Comparison of ENCODE assay signal across 8 cellular contexts in the genomic region with DNA sequence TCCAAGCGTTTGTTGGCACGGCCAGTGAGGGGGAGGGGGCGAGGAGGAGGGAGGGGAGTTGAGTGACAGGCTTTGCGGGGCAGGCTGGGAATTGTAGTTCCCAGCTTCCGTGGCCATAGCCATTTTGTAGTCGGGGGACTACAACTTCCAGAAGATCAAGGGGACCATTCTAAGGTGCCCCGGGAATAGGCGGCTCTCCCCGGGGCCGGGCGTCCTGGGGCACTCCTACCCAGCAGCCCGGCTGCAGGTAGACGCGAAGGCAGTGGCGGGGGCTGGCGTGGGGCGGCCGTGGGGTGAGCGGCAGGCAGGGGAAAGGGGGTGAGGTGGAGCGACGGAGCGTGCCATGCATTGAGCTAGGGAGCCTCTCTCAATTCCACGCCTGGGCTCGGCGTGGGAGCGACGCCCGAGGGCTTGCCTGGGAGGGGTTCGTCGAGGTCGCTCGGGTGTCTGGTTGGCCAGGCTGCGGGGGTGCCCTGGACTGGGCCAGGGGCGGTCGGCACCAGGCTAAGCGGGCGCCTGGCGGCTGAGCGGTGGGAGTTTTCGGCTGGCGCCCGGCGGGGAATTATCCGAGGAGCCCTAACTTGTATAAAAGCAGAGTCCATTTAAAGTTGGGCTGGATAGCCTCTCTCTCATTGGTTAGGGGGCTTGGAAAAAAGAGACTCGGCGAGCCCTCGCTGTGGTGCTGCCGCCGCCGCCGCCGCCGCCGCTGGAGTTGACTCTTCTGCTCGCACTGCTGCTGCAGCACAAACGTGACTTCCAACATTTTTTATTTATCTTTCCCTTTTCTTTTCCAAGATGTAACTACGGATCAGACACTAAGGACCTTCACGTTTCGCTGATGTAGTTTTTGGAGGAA. TPM values are rescaled to one million over a fixed set of nuclear protein-coding genes. Genes with fewer than 3 reads are reported as not detected.
DNase-seq lines count a peak whose midpoint lies in the region; ATAC-seq and TF ChIP-seq lines count a peak whose summit lies in the region.

A gene (plus strand): TSS at position 709 of the 856 bp plus-strand sequence. CDS start 471 bp downstream, outside the sequence.

- H3K27me3 Mint-ChIP-seq in CD4-positive, CD25-positive, alpha-beta regulatory T cell, result peaks cover 42% of the 10 kb centered on the region

- no peak for TF ChIP-seq CTCF in liver (IDR thresholded peaks at IDR 0.05; ENCODE audit: low read depth, low read length, missing input control)

- no peaks in the 10 kb centered on the region for H3K36me3 ChIP-seq in CD4-positive, CD25-positive, alpha-beta regulatory T cell (ENCODE audit: control insufficient read depth, insufficient read depth, low read length)
- no peaks in the 10 kb centered on the region for H3K36me3 ChIP-seq in liver (ENCODE audit: control insufficient read depth in 4 of 4, insufficient read depth in 3 of 4, low read depth in 1 of 4, low read length in 3 of 4)

- peaks cover 40% of the 10 kb centered on the region for H3K4me1 ChIP-seq in CD4-positive, CD25-positive, alpha-beta regulatory T cell (ENCODE audit: control insufficient read depth, insufficient read depth, low read length, poor library complexity, severe bottlenecking)
- H3K4me1 ChIP-seq in liver (ENCODE audit: control insufficient read depth in 4 of 4, insufficient read depth in 4 of 4, low read length in 3 of 4), result peaks cover 0 to 23% (median 13%) of the 10 kb centered on the region in 4 donors

- peak; percentile 55 to 56 for ATAC-seq in CD4-positive, CD25-positive, alpha-beta regulatory T cell (ENCODE audit: low read depth in 2 of 2)
- ATAC-seq in GM19438 (IDR thresholded peaks at IDR 0.05; ENCODE audit: low read depth, unreplicated experiment), result peak; percentile 54
- peak; percentile 53 for ATAC-seq in HG03571 (IDR thresholded peaks at IDR 0.05; ENCODE audit: unreplicated experiment)

- H3K4me3 ChIP-seq in CD4-positive, CD25-positive, alpha-beta regulatory T cell (ENCODE audit: low read depth, low read length), result peak within 1 kb of the TSS; percentile 99
- H3K4me3 ChIP-seq in liver (ENCODE audit: low read depth in 1 of 3, low read length in 3 of 3), result peak within 1 kb of the TSS; percentile 71 to 92 (median 90)

- peaks cover 0 to 43% (median 33%) of the 10 kb centered on the region in 4 donors for H3K4me1 Mint-ChIP-seq in CD4-positive, CD25-positive, alpha-beta regulatory T cell

- peak within 1 kb of the TSS; percentile 82 to 93 for H3K9ac ChIP-seq in liver (ENCODE audit: low read depth in 1 of 2, low read length in 2 of 2)

- H3K36me3 Mint-ChIP-seq in CD4-positive, CD25-positive, alpha-beta regulatory T cell, result peaks cover 3% of the 10 kb centered on the region

- H3K27me3 ChIP-seq in CD4-positive, CD25-positive, alpha-beta regulatory T cell (ENCODE audit: control insufficient read depth, insufficient read depth, low read length), result no peaks in the 10 kb centered on the region
- no peaks in the 10 kb centered on the region for H3K27me3 ChIP-seq in liver (ENCODE audit: control insufficient read depth in 4 of 4, insufficient read depth in 4 of 4, low read length in 3 of 4)

- TF ChIP-seq RAD21 in liver (IDR thresholded peaks at IDR 0.05), result peak in 1 of 2 donors; percentile 63

- H3K4me3 Mint-ChIP-seq in CD4-positive, CD25-positive, alpha-beta regulatory T cell, result peak within 1 kb of the TSS; percentile 95 to 100 (median 98)

- H3K27ac Mint-ChIP-seq in CD4-positive, CD25-positive, alpha-beta regulatory T cell, result peak within 1 kb of the TSS; percentile 92 to 98 (median 94)

- no peaks in the 10 kb centered on the region for H3K9me3 ChIP-seq in CD4-positive, CD25-positive, alpha-beta regulatory T cell (ENCODE audit: control insufficient read depth in 2 of 2, low read length in 2 of 2)
- H3K9me3 ChIP-seq in liver (ENCODE audit: control insufficient read depth in 4 of 4, low read length in 3 of 4), result no peaks in the 10 kb centered on the region

- DNase-seq in CD4-positive, CD25-positive, alpha-beta regulatory T cell, result peak; percentile 94 to 98 (median 95)
- DNase-seq in NCI-H82 (lab: John Stamatoyannopoulos, UW) (peak; percentile 99), dermis blood vessel endothelial cell (peak; percentile 99)
- DNase-seq in activated CD4-positive, alpha-beta T cell treated with anti-CD3 and anti-CD28 coated beads, Interleukin-2, amount 50 U/mL, for 48 hours, result peak; percentile 98 to 99
- DNase-seq in stimulated activated CD4-positive, alpha-beta T cell treated with anti-CD3 and anti-CD28 coated beads, Interleukin-4, amount 100 ng/mL, for 1 hour, result peak; percentile 95

- no peaks in the 10 kb centered on the region for H3K9me3 Mint-ChIP-seq in CD4-positive, CD25-positive, alpha-beta regulatory T cell

- under 1% methylated on average over 59 of the region's 59 CpGs for WGBS in liver

- H3K27ac ChIP-seq in CD4-positive, CD25-positive, alpha-beta regulatory T cell (ENCODE audit: insufficient read depth, low read length, poor library complexity, severe bottlenecking), result peak within 1 kb of the TSS; percentile 87
- peak within 1 kb of the TSS; percentile 97 to 99 for H3K27ac ChIP-seq in liver (ENCODE audit: low read depth in 1 of 2, low read length in 2 of 2)

TF ChIP-seq in liver, 16 proteins besides CTCF, POLR2A, EP300 and RAD21:
- peak; percentile 87 for TF ChIP-seq TAF1 (conservative IDR thresholded peaks at IDR 0.05)
- TF ChIP-seq, protein P1, sequence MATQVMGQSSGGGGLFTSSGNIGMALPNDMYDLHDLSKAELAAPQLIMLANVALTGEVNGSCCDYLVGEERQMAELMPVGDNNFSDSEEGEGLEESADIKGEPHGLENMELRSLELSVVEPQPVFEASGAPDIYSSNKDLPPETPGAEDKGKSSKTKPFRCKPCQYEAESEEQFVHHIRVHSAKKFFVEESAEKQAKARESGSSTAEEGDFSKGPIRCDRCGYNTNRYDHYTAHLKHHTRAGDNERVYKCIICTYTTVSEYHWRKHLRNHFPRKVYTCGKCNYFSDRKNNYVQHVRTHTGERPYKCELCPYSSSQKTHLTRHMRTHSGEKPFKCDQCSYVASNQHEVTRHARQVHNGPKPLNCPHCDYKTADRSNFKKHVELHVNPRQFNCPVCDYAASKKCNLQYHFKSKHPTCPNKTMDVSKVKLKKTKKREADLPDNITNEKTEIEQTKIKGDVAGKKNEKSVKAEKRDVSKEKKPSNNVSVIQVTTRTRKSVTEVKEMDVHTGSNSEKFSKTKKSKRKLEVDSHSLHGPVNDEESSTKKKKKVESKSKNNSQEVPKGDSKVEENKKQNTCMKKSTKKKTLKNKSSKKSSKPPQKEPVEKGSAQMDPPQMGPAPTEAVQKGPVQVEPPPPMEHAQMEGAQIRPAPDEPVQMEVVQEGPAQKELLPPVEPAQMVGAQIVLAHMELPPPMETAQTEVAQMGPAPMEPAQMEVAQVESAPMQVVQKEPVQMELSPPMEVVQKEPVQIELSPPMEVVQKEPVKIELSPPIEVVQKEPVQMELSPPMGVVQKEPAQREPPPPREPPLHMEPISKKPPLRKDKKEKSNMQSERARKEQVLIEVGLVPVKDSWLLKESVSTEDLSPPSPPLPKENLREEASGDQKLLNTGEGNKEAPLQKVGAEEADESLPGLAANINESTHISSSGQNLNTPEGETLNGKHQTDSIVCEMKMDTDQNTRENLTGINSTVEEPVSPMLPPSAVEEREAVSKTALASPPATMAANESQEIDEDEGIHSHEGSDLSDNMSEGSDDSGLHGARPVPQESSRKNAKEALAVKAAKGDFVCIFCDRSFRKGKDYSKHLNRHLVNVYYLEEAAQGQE (IDR thresholded peaks at IDR 0.05), result peak; percentile 72
- peak; percentile 31 to 35 for TF ChIP-seq HNF4A (conservative IDR thresholded peaks at IDR 0.05)
- no peak for TF ChIP-seq NR2F2 (IDR thresholded peaks at IDR 0.05)
- TF ChIP-seq EGR1 (IDR thresholded peaks at IDR 0.05; ENCODE audit: low read depth in 2 of 2), result peak in 1 of 2 donors; percentile 26
- peak; percentile 96 for TF ChIP-seq YY1 (IDR thresholded peaks at IDR 0.05)
- TF ChIP-seq FOXA1 (IDR thresholded peaks at IDR 0.05), result no peak
- peak in 1 of 2 donors; percentile 12 for TF ChIP-seq RXRA (IDR thresholded peaks at IDR 0.05)
- TF ChIP-seq FOXA2 (IDR thresholded peaks at IDR 0.05), result no peak
- TF ChIP-seq, protein P2, sequence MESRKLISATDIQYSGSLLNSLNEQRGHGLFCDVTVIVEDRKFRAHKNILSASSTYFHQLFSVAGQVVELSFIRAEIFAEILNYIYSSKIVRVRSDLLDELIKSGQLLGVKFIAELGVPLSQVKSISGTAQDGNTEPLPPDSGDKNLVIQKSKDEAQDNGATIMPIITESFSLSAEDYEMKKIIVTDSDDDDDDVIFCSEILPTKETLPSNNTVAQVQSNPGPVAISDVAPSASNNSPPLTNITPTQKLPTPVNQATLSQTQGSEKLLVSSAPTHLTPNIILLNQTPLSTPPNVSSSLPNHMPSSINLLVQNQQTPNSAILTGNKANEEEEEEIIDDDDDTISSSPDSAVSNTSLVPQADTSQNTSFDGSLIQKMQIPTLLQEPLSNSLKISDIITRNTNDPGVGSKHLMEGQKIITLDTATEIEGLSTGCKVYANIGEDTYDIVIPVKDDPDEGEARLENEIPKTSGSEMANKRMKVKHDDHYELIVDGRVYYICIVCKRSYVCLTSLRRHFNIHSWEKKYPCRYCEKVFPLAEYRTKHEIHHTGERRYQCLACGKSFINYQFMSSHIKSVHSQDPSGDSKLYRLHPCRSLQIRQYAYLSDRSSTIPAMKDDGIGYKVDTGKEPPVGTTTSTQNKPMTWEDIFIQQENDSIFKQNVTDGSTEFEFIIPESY (IDR thresholded peaks at IDR 0.05), result no peak
- peak in 1 of 2 donors; percentile 8 for TF ChIP-seq JUND (IDR thresholded peaks at IDR 0.05)
- TF ChIP-seq, protein P3, sequence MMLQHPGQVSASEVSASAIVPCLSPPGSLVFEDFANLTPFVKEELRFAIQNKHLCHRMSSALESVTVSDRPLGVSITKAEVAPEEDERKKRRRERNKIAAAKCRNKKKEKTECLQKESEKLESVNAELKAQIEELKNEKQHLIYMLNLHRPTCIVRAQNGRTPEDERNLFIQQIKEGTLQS (IDR thresholded peaks at IDR 0.05), result peak; percentile 28
- no peak for TF ChIP-seq SP1 (IDR thresholded peaks at IDR 0.05)
- no peak for TF ChIP-seq HNF4G (IDR thresholded peaks at IDR 0.05)
- TF ChIP-seq, protein P4, sequence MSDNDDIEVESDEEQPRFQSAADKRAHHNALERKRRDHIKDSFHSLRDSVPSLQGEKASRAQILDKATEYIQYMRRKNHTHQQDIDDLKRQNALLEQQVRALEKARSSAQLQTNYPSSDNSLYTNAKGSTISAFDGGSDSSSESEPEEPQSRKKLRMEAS (IDR thresholded peaks at IDR 0.05), result peak; percentile 21
- TF ChIP-seq GABPA (IDR thresholded peaks at IDR 0.05 in 1 of 2, conservative IDR thresholded peaks at IDR 0.05 in 1 of 2), result no peak
TF ChIP-seq in liver: peak in this region for 9.

RNA-seq across cellular contexts. Expression of the gene that starts here (rescaled TPM):
- total RNA-seq in CD4-positive, CD25-positive, alpha-beta regulatory T cell, result 26.1 TPM
- 1 to 10 TPM; 4.1 to 7.0 (median 5.2) TPM for polyA plus RNA-seq in CD4-positive, CD25-positive, alpha-beta regulatory T cell
- 15.3 and 17.6 TPM in 2 replicates for total RNA-seq in dermis blood vessel endothelial cell
- total RNA-seq in liver, result 10 to 100 TPM in 1 of 2 donors, 1 to 10 TPM in 1; 5.0 to 12.3 TPM
- polyA plus RNA-seq in liver, result 1 to 10 TPM; 1.4 to 1.7 TPM

Comparison
In these comparisons a context has a peak if more than half of its experiments do, and no peak if none do; other contexts are left out.
1. Peak in every context shown above with its lines: DNase-seq, ATAC-seq, H3K4me3 ChIP-seq and H3K27ac ChIP-seq.